In the genomic region with DNA sequence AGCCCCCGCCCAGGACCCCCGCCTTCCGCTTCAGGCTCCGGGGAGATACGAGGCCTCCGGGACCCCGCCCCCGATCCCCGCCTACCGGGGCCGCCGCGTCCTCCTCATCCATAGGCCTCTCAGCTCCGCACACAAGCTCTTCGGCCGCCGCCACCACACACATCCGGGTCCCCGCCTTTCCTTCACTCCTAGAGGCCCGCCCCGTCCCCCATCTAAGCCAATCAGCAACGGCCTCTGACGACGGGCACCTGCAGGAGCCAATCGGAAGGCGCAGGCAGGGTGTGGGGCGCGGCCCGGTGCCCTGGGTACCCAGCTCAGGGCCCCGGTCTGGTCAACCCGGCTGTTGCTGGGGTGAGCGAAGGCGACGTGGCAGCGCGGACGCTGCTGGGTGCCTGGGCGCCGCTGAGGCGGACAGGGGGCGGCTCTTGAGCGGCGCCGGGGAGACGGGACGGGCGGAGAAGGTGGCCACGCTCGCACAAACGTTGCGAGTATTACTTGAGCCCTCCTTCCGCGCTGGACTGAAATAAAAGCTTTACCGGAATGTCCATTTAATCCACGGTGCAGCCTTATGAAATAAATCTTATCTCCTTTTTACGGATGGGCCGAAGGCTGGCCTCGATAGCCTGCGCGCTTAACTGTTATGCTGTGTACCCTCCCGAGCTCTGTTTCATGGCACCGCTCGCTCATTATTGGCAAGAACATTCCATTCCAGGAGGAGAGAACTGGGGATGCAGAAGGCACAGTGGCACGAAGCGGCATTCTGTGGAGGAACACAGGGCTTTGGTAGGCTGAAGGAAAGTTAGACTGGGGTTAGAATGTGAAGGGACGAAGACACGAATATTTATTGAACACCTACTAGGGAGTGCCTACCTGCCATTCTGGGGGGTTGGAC, we compare ENCODE assay signal across 1 cellular context.
TF ChIP-seq lines count a peak whose summit lies in the region.

A gene with protein sequence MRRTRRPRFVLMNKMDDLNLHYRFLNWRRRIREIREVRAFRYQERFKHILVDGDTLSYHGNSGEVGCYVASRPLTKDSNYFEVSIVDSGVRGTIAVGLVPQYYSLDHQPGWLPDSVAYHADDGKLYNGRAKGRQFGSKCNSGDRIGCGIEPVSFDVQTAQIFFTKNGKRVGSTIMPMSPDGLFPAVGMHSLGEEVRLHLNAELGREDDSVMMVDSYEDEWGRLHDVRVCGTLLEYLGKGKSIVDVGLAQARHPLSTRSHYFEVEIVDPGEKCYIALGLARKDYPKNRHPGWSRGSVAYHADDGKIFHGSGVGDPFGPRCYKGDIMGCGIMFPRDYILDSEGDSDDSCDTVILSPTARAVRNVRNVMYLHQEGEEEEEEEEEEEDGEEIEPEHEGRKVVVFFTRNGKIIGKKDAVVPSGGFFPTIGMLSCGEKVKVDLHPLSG (minus strand): TSS at position 165 of the 892 bp plus-strand sequence. CDS start 57 bp downstream, at position 108.

TF ChIP-seq in A549, 52 proteins besides CTCF, POLR2A, EP300 and RAD21 (continued from another document):
- TF ChIP-seq GATA3 (IDR thresholded peaks at IDR 0.05; ENCODE audit: borderline replicate concordance): peak; percentile 27; the same call in 1 of the 2 replicates
